25 cellular contexts compared by ENCODE assay signal in the genomic region with DNA sequence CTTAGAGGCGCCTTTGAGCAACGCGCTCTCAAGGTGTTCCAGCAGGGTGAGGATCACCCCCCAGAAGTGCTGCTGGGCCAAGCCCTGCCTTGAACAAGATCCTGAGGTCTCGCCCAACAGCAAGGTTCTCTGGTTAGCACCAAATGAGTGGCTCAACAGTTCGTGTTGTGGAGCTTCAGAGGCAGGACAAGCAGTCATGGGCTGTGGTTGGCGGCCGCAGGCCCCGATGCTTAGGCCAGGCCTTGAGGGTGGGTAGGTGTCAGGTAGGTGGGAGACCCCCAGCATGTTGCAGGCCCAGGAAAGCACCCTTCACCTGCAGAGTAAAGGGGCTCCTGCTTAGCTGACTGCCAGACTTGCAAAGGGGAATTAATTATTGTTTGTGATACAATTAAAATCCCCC.
"Had no signal": no experiment of that assay in that cellular context is flagged by ENCODE, and none has a peak within 500 bp of the region (broad histone marks: within the 10 kb centered on the region; RNA-seq: fewer than 3 reads in every experiment).

No MANE protein-coding gene starts in this region.

- DNase-seq: activated CD8-positive, alpha-beta memory T cell treated with anti-CD3 and anti-CD28 coated beads, Interleukin-2, amount 50 U/mL, for 48 hours; activated effector memory CD4-positive, alpha-beta T cell treated with Interleukin-2 at 50 U/mL for 16 hours; activated naive CD4-positive, alpha-beta T cell treated with anti-CD3 and anti-CD28 coated beads for 36 hours; activated naive CD8-positive, alpha-beta T cell treated with anti-CD3 and anti-CD28 coated beads, Interleukin-2, amount 10 ng/mL, durations not matched to agents 7 days and 5 days; activated T-cell treated with anti-CD3 and anti-CD28 coated beads, Interleukin-2, amount 50 U/mL, for 48 hours; amniotic stem cell; colonic mucosa; dorsolateral prefrontal cortex; heart left ventricle; left cardiac atrium; mucosa of descending colon; naive B cell; ovary; spleen; stimulated activated CD4-positive, alpha-beta T cell treated with anti-CD3 and anti-CD28 coated beads, Interleukin-4, amount 100 ng/mL, for 24 hours; stomach; transverse colon; uterus had no signal

- ATAC-seq: heart left ventricle, left cardiac atrium, mucosa of descending colon had no signal

- H3K27ac Mint-ChIP-seq: activated naive CD4-positive, alpha-beta T cell treated with anti-CD3 and anti-CD28 coated beads for 36 hours; activated naive CD8-positive, alpha-beta T cell treated with anti-CD3 and anti-CD28 coated beads, Interleukin-2, amount 10 ng/mL, durations not matched to agents 7 days and 5 days; memory B cell; T-helper 2 cell treated with Interferon-gamma antibody and Interleukin-4, amounts not matched to agents 5 μg/mL and 100 μg/mL, for 36 hours had no signal

- H3K4me3 ChIP-seq: breast epithelium, colonic mucosa, dorsolateral prefrontal cortex, heart left ventricle, mucosa of descending colon, ovary, prostate gland, spleen, stomach, transverse colon, uterus had no signal

- H3K9me3 Mint-ChIP-seq: activated naive CD4-positive, alpha-beta T cell treated with anti-CD3 and anti-CD28 coated beads for 36 hours; activated naive CD8-positive, alpha-beta T cell treated with anti-CD3 and anti-CD28 coated beads, Interleukin-2, amount 10 ng/mL, durations not matched to agents 7 days and 5 days; central memory CD8-positive, alpha-beta T cell; memory B cell; neural crest cell; T-helper 2 cell treated with Interferon-gamma antibody and Interleukin-4, amounts not matched to agents 5 μg/mL and 100 μg/mL, for 36 hours had no signal

- H3K4me1 Mint-ChIP-seq: memory B cell, naive B cell had no signal

- H3K4me1 ChIP-seq: colonic mucosa had no signal

- H3K4me3 Mint-ChIP-seq: activated naive CD4-positive, alpha-beta T cell treated with anti-CD3 and anti-CD28 coated beads for 36 hours; activated naive CD8-positive, alpha-beta T cell treated with anti-CD3 and anti-CD28 coated beads, Interleukin-2, amount 10 ng/mL, durations not matched to agents 7 days and 5 days; central memory CD8-positive, alpha-beta T cell; memory B cell; naive B cell; neural crest cell; T-helper 2 cell treated with Interferon-gamma antibody and Interleukin-4, amounts not matched to agents 5 μg/mL and 100 μg/mL, for 36 hours had no signal

- H3K36me3 ChIP-seq: breast epithelium, colonic mucosa, ovary, prostate gland, stomach, transverse colon, uterus had no signal

- H3K27me3 ChIP-seq: breast epithelium, colonic mucosa, dorsolateral prefrontal cortex, heart left ventricle, ovary, spleen, stomach, transverse colon, uterus had no signal

- H3K27ac ChIP-seq: breast epithelium, colonic mucosa, dorsolateral prefrontal cortex, epithelial cell of prostate, heart left ventricle, ovary, prostate gland, spleen, stomach, transverse colon, uterus had no signal

- H3K27me3 Mint-ChIP-seq: activated naive CD8-positive, alpha-beta T cell treated with anti-CD3 and anti-CD28 coated beads, Interleukin-2, amount 10 ng/mL, durations not matched to agents 7 days and 5 days; central memory CD8-positive, alpha-beta T cell; memory B cell; naive B cell had no signal

- H3K9me3 ChIP-seq: breast epithelium, colonic mucosa, heart left ventricle, mucosa of descending colon, ovary, prostate gland, spleen, stomach, transverse colon, uterus had no signal
